In genomic region chr7:2405201-2405600, GRCh38 we compare ENCODE assay signal across 11 cellular contexts. TPM values are rescaled to one million over a fixed set of nuclear protein-coding genes. Genes with fewer than 3 reads are reported as not detected.
DNase-seq lines count a peak whose midpoint lies in the region; ATAC-seq and TF ChIP-seq lines count a peak whose summit lies in the region.
"Had no signal": no experiment of that assay in that cellular context is flagged by ENCODE, and none has a peak within 500 bp of the region (broad histone marks: within the 10 kb centered on the region; RNA-seq: fewer than 3 reads in every experiment).

No MANE protein-coding gene starts in this region.

- POLR2A ChIA-PET in activated CD8-positive, alpha-beta T cell treated with anti-CD3 and anti-CD28 coated beads for 36 hours (lab: Charles Lee): interaction anchor here (0.6 to 3.7 kb wide), 12 partner anchors 12 to 305 kb away, joined by 3 to 18 read pairs (median 4); partner anchors contain the start of genes EIF3B and IQCE

- TF ChIP-seq CTCF in left ventricle myocardium inferior (IDR thresholded peaks at IDR 0.05; ENCODE audit: borderline replicate concordance): no peak
- no peak for TF ChIP-seq CTCF in activated CD8-positive, alpha-beta T cell treated with anti-CD3 and anti-CD28 coated beads for 36 hours (IDR thresholded peaks at IDR 0.05)
- TF ChIP-seq CTCF in lower lobe of right lung (IDR thresholded peaks at IDR 0.05): no peak
- TF ChIP-seq CTCF in upper lobe of right lung (IDR thresholded peaks at IDR 0.05): no peak

- no peak for DNase-seq in left ventricle myocardium inferior
- DNase-seq in left ventricle myocardium superior: no peak
- peak; percentile 22 for DNase-seq in activated CD8-positive, alpha-beta T cell treated with anti-CD3 and anti-CD28 coated beads for 36 hours
- no peak for DNase-seq in lower lobe of right lung
- DNase-seq in upper lobe of right lung: no peak
- no peak for DNase-seq in left colon
- DNase-seq in superior temporal gyrus (ENCODE audit: extremely low spot score): no peak
- DNase-seq: activated CD4-positive, alpha-beta T cell treated with anti-CD3 and anti-CD28 coated beads, Interleukin-2, amount 50 U/mL, for 4 hours; body of pancreas; SIG-M5 had no signal

- CTCF ChIA-PET in activated CD8-positive, alpha-beta T cell treated with anti-CD3 and anti-CD28 coated beads for 36 hours (lab: Charles Lee): interaction anchor here (1.0 to 4.4 kb wide), 7 partner anchors 13 to 306 kb away, joined by 3 to 31 read pairs (median 4); no protein-coding TSS in a partner anchor

- H3K27me3 Mint-ChIP-seq in activated CD8-positive, alpha-beta T cell treated with anti-CD3 and anti-CD28 coated beads for 36 hours: peaks cover 2% of the 10 kb centered on the region

- H3K4me3 ChIP-seq in left ventricle myocardium inferior (peak overlapping the region; percentile 97), lower lobe of right lung (peak overlapping the region; percentile 75), upper lobe of right lung (peak overlapping the region; percentile 89)

- no peaks in the 10 kb centered on the region for H3K9me3 ChIP-seq in left ventricle myocardium inferior (replicated peaks)
- H3K9me3 ChIP-seq in lower lobe of right lung: no peaks in the 10 kb centered on the region
- H3K9me3 ChIP-seq in upper lobe of right lung: no peaks in the 10 kb centered on the region
- H3K9me3 ChIP-seq: body of pancreas had no signal

- H3K4me1 ChIP-seq in left ventricle myocardium inferior (peaks cover 81% of the 10 kb centered on the region), lower lobe of right lung (peaks cover 73% of the 10 kb centered on the region), upper lobe of right lung (peaks cover 60% of the 10 kb centered on the region)

- ATAC-seq in left ventricle myocardium superior: no peak
- ATAC-seq in activated CD8-positive, alpha-beta T cell treated with anti-CD3 and anti-CD28 coated beads for 36 hours: no peak
- ATAC-seq in lower lobe of right lung: no peak
- no peak for ATAC-seq in upper lobe of right lung
- no peak for ATAC-seq in left colon
- ATAC-seq in HG02981 (IDR thresholded peaks at IDR 0.05; ENCODE audit: unreplicated experiment): no peak
- ATAC-seq: body of pancreas had no signal

- H3K27me3 ChIP-seq in left ventricle myocardium inferior (ENCODE audit: low read depth): no peaks in the 10 kb centered on the region
- no peaks in the 10 kb centered on the region for H3K27me3 ChIP-seq in lower lobe of right lung (ENCODE audit: low read depth)
- no peaks in the 10 kb centered on the region for H3K27me3 ChIP-seq in upper lobe of right lung
- H3K27me3 ChIP-seq: body of pancreas had no signal

- peak overlapping the region; percentile 76 for H3K27ac Mint-ChIP-seq in activated CD8-positive, alpha-beta T cell treated with anti-CD3 and anti-CD28 coated beads for 36 hours

- H3K27ac ChIP-seq in left ventricle myocardium inferior (replicated peaks) (no peak overlapping the region), lower lobe of right lung (no peak overlapping the region), upper lobe of right lung (peak overlapping the region; percentile 24)

- H3K36me3 ChIP-seq in left ventricle myocardium inferior: no peaks in the 10 kb centered on the region
- H3K36me3 ChIP-seq in lower lobe of right lung: no peaks in the 10 kb centered on the region
- H3K36me3 ChIP-seq in upper lobe of right lung: no peaks in the 10 kb centered on the region

- H3K9me3 Mint-ChIP-seq in activated CD8-positive, alpha-beta T cell treated with anti-CD3 and anti-CD28 coated beads for 36 hours: no peaks in the 10 kb centered on the region

- H3K4me1 Mint-ChIP-seq in activated CD8-positive, alpha-beta T cell treated with anti-CD3 and anti-CD28 coated beads for 36 hours (ENCODE audit: low read depth): peaks cover 56% of the 10 kb centered on the region

- no peaks in the 10 kb centered on the region for H3K36me3 Mint-ChIP-seq in activated CD8-positive, alpha-beta T cell treated with anti-CD3 and anti-CD28 coated beads for 36 hours (ENCODE audit: low read depth)

- intact Hi-C loops in left ventricle myocardium inferior (cut with micrococcal nuclease): no loop called here
- intact Hi-C loops in left ventricle myocardium superior (cut with micrococcal nuclease): no loop called here
- intact Hi-C loops in activated CD8-positive, alpha-beta T cell treated with anti-CD3 and anti-CD28 coated beads for 36 hours (cut with micrococcal nuclease): loop anchor here (10.0 kb wide), 1 partner anchor 120 kb away; no protein-coding TSS in a partner anchor
- intact Hi-C loops in lower lobe of right lung (cut with DNase I): no loop called here
- intact Hi-C loops in upper lobe of right lung (cut with DNase I): loop anchor here (10.0 kb wide), 1 partner anchor 540 kb away; no protein-coding TSS in a partner anchor
- intact Hi-C loops in left colon (cut with DNase I, micrococcal nuclease): no loop called here

- H3K4me3 Mint-ChIP-seq in activated CD8-positive, alpha-beta T cell treated with anti-CD3 and anti-CD28 coated beads for 36 hours: peak overlapping the region; percentile 54

RNA-seq across cellular contexts. Expression of gene CHST12, which starts 1.8 kb away (rescaled TPM):
- total RNA-seq in left ventricle myocardium inferior (15.3 TPM), left ventricle myocardium superior (15.1 TPM), lower lobe of right lung (29.2 TPM), upper lobe of right lung (29.8 TPM), left colon (10 to 100 TPM; 11.5 to 12.6 TPM)
- 1 to 10 TPM; 2.9 to 4.7 TPM for total RNA-seq in activated CD8-positive, alpha-beta T cell treated with anti-CD3 and anti-CD28 coated beads for 36 hours

RNA-seq across cellular contexts. Expression of gene EIF3B, which starts 50.6 kb away (rescaled TPM):
- total RNA-seq in left ventricle myocardium inferior: 68.9 TPM
- 79.0 TPM for total RNA-seq in left ventricle myocardium superior
- total RNA-seq in activated CD8-positive, alpha-beta T cell treated with anti-CD3 and anti-CD28 coated beads for 36 hours: 100 to 1,000 TPM; 252 to 256 TPM
- 89.5 TPM for total RNA-seq in lower lobe of right lung
- 107 TPM for total RNA-seq in upper lobe of right lung
- total RNA-seq in left colon: 100 to 1,000 TPM in 1 of 2 donors, 10 to 100 TPM in 1; 90.4 to 105 TPM

Comparison
In these comparisons a context has a peak if more than half of its experiments do, and no peak if none do; other contexts are left out.
1. intact Hi-C loops: an anchor here in activated CD8-positive, alpha-beta T cell treated with anti-CD3 and anti-CD28 coated beads for 36 hours (10.0 kb wide) and upper lobe of right lung (10.0 kb wide); none called in left ventricle myocardium inferior, left ventricle myocardium superior, lower lobe of right lung and left colon.